Comparison of ENCODE assay signal across 9 cellular contexts in genomic region chr7:142496545-142496991, GRCh38.
A peak's percentile ranks its signal among the peaks of the same experiment; 100 is the strongest.
DNase-seq lines count a peak whose midpoint lies in the region; ATAC-seq and TF ChIP-seq lines count a peak whose summit lies in the region.
"Had no signal": no experiment of that assay in that cellular context is flagged by ENCODE, and none has a peak within 500 bp of the region (broad histone marks: within the 10 kb centered on the region; RNA-seq: fewer than 3 reads in every experiment).

No MANE protein-coding gene starts in this region.

- no peak overlapping the region for H2AFZ ChIP-seq in GM23248

- peak; percentile 48 for ATAC-seq in activated CD8-positive, alpha-beta memory T cell treated with anti-CD3 and anti-CD28 coated beads, Interleukin-2, amount 10 ng/mL, durations not matched to agents 7 days and 5 days
- peak; percentile 7 for ATAC-seq in body of pancreas
- ATAC-seq in left lobe of liver: peak; percentile 80

- H3K4me1 Mint-ChIP-seq in activated CD8-positive, alpha-beta memory T cell treated with anti-CD3 and anti-CD28 coated beads, Interleukin-2, amount 10 ng/mL, durations not matched to agents 7 days and 5 days: peaks cover 23% of the 10 kb centered on the region

- peaks cover 3% of the 10 kb centered on the region for H3K27me3 Mint-ChIP-seq in activated CD8-positive, alpha-beta memory T cell treated with anti-CD3 and anti-CD28 coated beads, Interleukin-2, amount 10 ng/mL, durations not matched to agents 7 days and 5 days

- no peaks in the 10 kb centered on the region for H3K36me3 ChIP-seq in GM23248 (ENCODE audit: low read depth)
- H3K36me3 ChIP-seq in body of pancreas (replicated peaks in 1 of 2; ENCODE audit: insufficient read depth in 1 of 2, low read depth in 2 of 2): no peaks in the 10 kb centered on the region
- H3K36me3 ChIP-seq in vagina: no peaks in the 10 kb centered on the region

- H3K9me3 ChIP-seq in GM23248 (ENCODE audit: low read depth) (no peaks in the 10 kb centered on the region), body of pancreas (no peaks in the 10 kb centered on the region), vagina (no peaks in the 10 kb centered on the region)

- no peak for TF ChIP-seq POLR2A in NB4 (IDR thresholded peaks at IDR 0.05; ENCODE audit: extremely low read depth, insufficient read length)
- no peak for TF ChIP-seq POLR2A in body of pancreas (IDR thresholded peaks at IDR 0.05)
- TF ChIP-seq POLR2A in vagina (IDR thresholded peaks at IDR 0.05): no peak

- H3K27ac ChIP-seq in GM23248 (no peak overlapping the region), body of pancreas (no peak overlapping the region), vagina (no peak overlapping the region)
- H3K27ac ChIP-seq: epithelial cell of prostate had no signal

- no peaks in the 10 kb centered on the region for H3K9me2 ChIP-seq in GM23248 (ENCODE audit: insufficient read depth)

- H3K27me3 ChIP-seq in GM23248 (replicated peaks; ENCODE audit: insufficient read depth) (peaks cover 61% of the 10 kb centered on the region), body of pancreas (no peaks in the 10 kb centered on the region), vagina (no peaks in the 10 kb centered on the region)

- H3K36me3 Mint-ChIP-seq in activated CD8-positive, alpha-beta memory T cell treated with anti-CD3 and anti-CD28 coated beads, Interleukin-2, amount 10 ng/mL, durations not matched to agents 7 days and 5 days: no peaks in the 10 kb centered on the region

- no peak overlapping the region for H3K9ac ChIP-seq in GM23248

- intact Hi-C loops in body of pancreas (cut with DNase I) (no loop called here), vagina (cut with DNase I) (no loop called here)

- DNase-seq in activated CD8-positive, alpha-beta memory T cell treated with anti-CD3 and anti-CD28 coated beads, Interleukin-2, amount 10 ng/mL, durations not matched to agents 7 days and 5 days: no peak
- no peak for DNase-seq in activated CD8-positive, alpha-beta memory T cell treated with anti-CD3 and anti-CD28 coated beads, Interleukin-2, amount 50 U/mL, for 48 hours
- DNase-seq in GM23248 (peak; percentile 51), NB4 (ENCODE audit: low read depth) (peak; percentile 67), body of pancreas (no peak), left lobe of liver (ENCODE audit: low spot score) (no peak), vagina (ENCODE audit: extremely low spot score in 2 of 2) (no peak), NCI-H1694 (lab: John Stamatoyannopoulos, UW) (no peak)

- TF ChIP-seq CTCF in NB4 (IDR thresholded peaks at IDR 0.05; ENCODE audit: low read depth, low read length): peak; percentile 81
- TF ChIP-seq CTCF in body of pancreas (IDR thresholded peaks at IDR 0.05): peak; percentile 30 to 65 (median 55)
- TF ChIP-seq CTCF in vagina (IDR thresholded peaks at IDR 0.05): peak in 2 of 3 experiments; percentile 28 to 48

- 3% methylated on average over 8 of the region's 8 CpGs for WGBS in GM23248 (ENCODE audit: low coverage in 1 of 2, low lambda C conversion rate in 2 of 2, missing lambda C conversion rate in 2 of 2), 2 experiments
- 44 to 60% methylated on average over 8 of the region's 8 CpGs for WGBS in body of pancreas, 2 donors

- H3K79me2 ChIP-seq in GM23248 (ENCODE audit: insufficient read depth): no peaks in the 10 kb centered on the region

- H3K4me2 ChIP-seq in GM23248 (ENCODE audit: unreplicated experiment): peak overlapping the region; percentile 16

- H3K4me3 ChIP-seq in GM23248: 0 out of 2 replicates have a peak overlapping the region, but pooled peaks have one; percentile 20
- H3K4me3 ChIP-seq in NB4 (ENCODE audit: low read depth, low read length): no peak overlapping the region
- no peak overlapping the region for H3K4me3 ChIP-seq in body of pancreas
- H3K4me3 ChIP-seq in vagina: no peak overlapping the region

- H3K4me3 Mint-ChIP-seq in activated CD8-positive, alpha-beta memory T cell treated with anti-CD3 and anti-CD28 coated beads, Interleukin-2, amount 10 ng/mL, durations not matched to agents 7 days and 5 days: peak overlapping the region; percentile 7

- no peaks in the 10 kb centered on the region for H3K4me1 ChIP-seq in GM23248 (ENCODE audit: insufficient read depth)
- H3K4me1 ChIP-seq in body of pancreas: peaks cover 15% of the 10 kb centered on the region
- peaks cover 5% of the 10 kb centered on the region for H3K4me1 ChIP-seq in vagina

- H3K27ac Mint-ChIP-seq in activated CD8-positive, alpha-beta memory T cell treated with anti-CD3 and anti-CD28 coated beads, Interleukin-2, amount 10 ng/mL, durations not matched to agents 7 days and 5 days: no peak overlapping the region

- no peaks in the 10 kb centered on the region for H4K20me1 ChIP-seq in GM23248 (ENCODE audit: insufficient read depth)

- no peaks in the 10 kb centered on the region for H3F3A ChIP-seq in GM23248 (ENCODE audit: insufficient read depth)

- no peaks in the 10 kb centered on the region for H3K9me3 Mint-ChIP-seq in activated CD8-positive, alpha-beta memory T cell treated with anti-CD3 and anti-CD28 coated beads, Interleukin-2, amount 10 ng/mL, durations not matched to agents 7 days and 5 days (ENCODE audit: low read depth)

- CTCF ChIA-PET in activated CD8-positive, alpha-beta memory T cell treated with anti-CD3 and anti-CD28 coated beads, Interleukin-2, amount 10 ng/mL, durations not matched to agents 7 days and 5 days (lab: Charles Lee): interaction anchor here (0.7 to 4.5 kb wide), 15 partner anchors 9 to 721 kb away, joined by 3 to 55 read pairs (median 5); no protein-coding TSS in a partner anchor

- in situ Hi-C loops in GM23248 (cut with MboI): no loop called here

Comparison
In these comparisons a context has a peak if more than half of its experiments do, and no peak if none do; other contexts are left out.
1. ATAC-seq: peak in every context shown above with its lines; median percentile 80 in left lobe of liver; 48 in activated CD8-positive, alpha-beta memory T cell treated with anti-CD3 and anti-CD28 coated beads, Interleukin-2, amount 10 ng/mL, durations not matched to agents 7 days and 5 days; 7 in body of pancreas.
2. DNase-seq: peak in GM23248 (single experiment) and NB4 (single experiment); none in activated CD8-positive, alpha-beta memory T cell treated with anti-CD3 and anti-CD28 coated beads, Interleukin-2, amount 10 ng/mL, durations not matched to agents 7 days and 5 days (single experiment), activated CD8-positive, alpha-beta memory T cell treated with anti-CD3 and anti-CD28 coated beads, Interleukin-2, amount 50 U/mL, for 48 hours (single experiment), body of pancreas (0 of 4), left lobe of liver (single experiment), vagina (0 of 2) and NCI-H1694 (single experiment).
3. Peak in every context shown above with its lines, with median percentiles within 50 percentile points of each other: CTCF ChIP-seq.